ENCODE assay signal across 18 cellular contexts in genomic region chr4:90845777-90846176, GRCh38.
DNase-seq lines count a peak whose midpoint lies in the region; ATAC-seq lines count a peak whose summit lies in the region.
"Had no signal": no experiment of that assay in that cellular context is flagged by ENCODE, and none has a peak within 500 bp of the region (broad histone marks: within the 10 kb centered on the region; RNA-seq: fewer than 3 reads in every experiment).

No MANE protein-coding gene starts in this region.

- DNase-seq in NCI-H460 (ENCODE audit: extremely low read depth, low read depth) (peak; percentile 16), renal cortical epithelial cell (ENCODE audit: low read depth) (peak; percentile 47), DMS153 (lab: John Stamatoyannopoulos, UW) (no peak), OCI-M2 (lab: John Stamatoyannopoulos, UW; ENCODE audit: unreplicated experiment) (no peak), dermis blood vessel endothelial cell (no peak)
- DNase-seq: activated CD4-positive, alpha-beta T cell treated with anti-CD3 and anti-CD28 coated beads for 36 hours; activated T-cell treated with anti-CD3 and anti-CD28 coated beads, Interleukin-2, amount 50 U/mL, for 4 hours; CD8-positive, alpha-beta memory T cell; mesendoderm; NCI-H1417 treated with DMSO at 0.1 percent for 48 hours; NCI-H510A treated with DMSO at 0.1 percent for 48 hours; nucleus accumbens; Peyer's patch; stimulated activated CD4-positive, alpha-beta T cell treated with anti-CD3 and anti-CD28 coated beads, Interleukin-15, amount 100 ng/mL, for 24 hours; testis had no signal

- ATAC-seq in GM19035 (IDR thresholded peaks at IDR 0.05; ENCODE audit: unreplicated experiment) (peak; percentile 46), HG02870 (IDR thresholded peaks at IDR 0.05; ENCODE audit: unreplicated experiment) (peak; percentile 24), HG03521 (IDR thresholded peaks at IDR 0.05; ENCODE audit: unreplicated experiment) (no peak)
- ATAC-seq: activated CD4-positive, alpha-beta T cell treated with anti-CD3 and anti-CD28 coated beads for 36 hours; activated T-cell treated with anti-CD3 and anti-CD28 coated beads, Interleukin-2, amount 50 U/mL, for 4 hours had no signal

Comparison
In these comparisons a context has a peak if more than half of its experiments do, and no peak if none do; other contexts are left out.
1. DNase-seq: peak in NCI-H460 (single experiment) and renal cortical epithelial cell (single experiment); none in DMS153 (single experiment), OCI-M2 (single experiment) and dermis blood vessel endothelial cell (single experiment).